Comparison of ENCODE assay signal across 13 cellular contexts in the genomic region with DNA sequence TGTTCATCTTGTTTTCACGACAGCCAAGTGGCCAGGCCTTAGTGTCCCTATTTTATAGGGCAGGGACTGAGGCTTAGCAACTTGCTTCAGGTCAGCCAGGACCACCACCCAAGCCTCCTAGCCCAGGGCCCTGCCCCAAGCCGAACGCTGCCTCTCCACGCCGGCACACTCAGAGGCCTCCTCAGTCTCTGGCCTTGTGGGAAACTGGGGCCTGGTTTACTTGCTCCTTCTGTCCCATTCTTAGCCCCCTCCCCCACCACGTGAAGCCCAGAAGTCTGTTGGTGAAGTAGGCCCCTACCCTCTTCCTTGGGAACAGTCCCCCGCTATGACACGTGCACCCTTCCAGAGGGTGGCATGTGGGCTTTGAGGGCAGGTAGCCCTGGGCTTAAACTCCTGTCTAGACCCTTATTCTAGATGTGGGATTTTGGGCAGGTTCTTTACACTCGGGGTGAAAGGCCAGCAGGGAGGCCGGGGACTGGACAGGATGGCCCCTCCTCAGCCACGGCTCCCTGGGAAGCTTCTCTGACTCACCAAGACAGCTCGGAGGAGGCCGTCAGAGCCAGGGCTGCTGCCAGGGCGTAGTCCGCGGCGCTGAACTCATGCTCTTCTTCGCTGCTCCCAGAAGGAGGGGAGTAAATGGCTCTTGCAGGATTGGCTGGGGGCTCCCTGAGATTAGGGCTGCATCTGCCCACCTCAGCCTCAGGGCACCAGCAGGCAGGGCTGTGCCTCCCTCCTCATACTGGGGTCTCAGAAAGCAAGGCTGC. TPM values are rescaled to one million over a fixed set of nuclear protein-coding genes. Genes with fewer than 3 reads are reported as not detected.
DNase-seq lines count a peak whose midpoint lies in the region; ATAC-seq, FAIRE-seq and TF ChIP-seq lines count a peak whose summit lies in the region.
"Had no signal": no experiment of that assay in that cellular context is flagged by ENCODE, and none has a peak within 500 bp of the region (broad histone marks: within the 10 kb centered on the region; RNA-seq: fewer than 3 reads in every experiment).

No MANE protein-coding gene starts in this region.

- H3K36me3 Mint-ChIP-seq in HFFc6 (ENCODE audit: low read depth) = no peaks in the 10 kb centered on the region
- no peaks in the 10 kb centered on the region for H3K36me3 Mint-ChIP-seq in astrocyte (ENCODE audit: low read depth, unreplicated experiment)
- H3K36me3 Mint-ChIP-seq: immature natural killer cell had no signal

- H2AFZ ChIP-seq in astrocyte (ENCODE audit: low read depth, low read length) = peak overlapping the region; percentile 59

- H3K4me1 ChIP-seq in astrocyte (ENCODE audit: insufficient read depth, low read length) = peaks cover 30% of the 10 kb centered on the region

- TF ChIP-seq CTCF in HFFc6 (IDR thresholded peaks at IDR 0.05) (no peak), astrocyte (IDR thresholded peaks at IDR 0.05; ENCODE audit: insufficient read depth, low read depth, low read length) (no peak), D721Med (IDR thresholded peaks at IDR 0.05; ENCODE audit: insufficient read depth, missing control alignments) (no peak)

- H3K9ac ChIP-seq in astrocyte (ENCODE audit: low read length) = peak overlapping the region; percentile 58

- H3K36me3 ChIP-seq in astrocyte (ENCODE audit: insufficient read depth, low read length) = no peaks in the 10 kb centered on the region

- H3K9me3 Mint-ChIP-seq in HFFc6 (no peaks in the 10 kb centered on the region), astrocyte (ENCODE audit: unreplicated experiment) (no peaks in the 10 kb centered on the region)
- H3K9me3 Mint-ChIP-seq: immature natural killer cell had no signal

- DNase-seq in HFFc6 = peak; percentile 30
- DNase-seq in astrocyte (ENCODE audit: low read depth) = peak; percentile 70
- DNase-seq in iPS-NIHi7 (ENCODE audit: extremely low spot score) = peak; percentile 40
- DNase-seq in D721Med (ENCODE audit: insufficient read length, low spot score) = no peak
- DNase-seq in DMS114 treated with DMSO at 0.1 percent for 48 hours (lab: John Stamatoyannopoulos, UW; ENCODE audit: unreplicated experiment) = no peak
- DNase-seq: activated CD4-positive, CD25-positive, alpha-beta regulatory T cell treated with anti-CD3 and anti-CD28 coated beads, Interleukin-2, amount 50 U/mL, for 72 hours; activated gamma-delta T cell; GF-D8; immature natural killer cell; NCI-H187 had no signal

- no peak for FAIRE-seq in astrocyte (lab: Jason Lieb, UNC)
- FAIRE-seq in D721Med (lab: Jason Lieb, UNC) = no peak

- H3K27ac ChIP-seq in astrocyte (ENCODE audit: low read depth, low read length) (peak overlapping the region; percentile 67), skin epidermis (peak overlapping the region in 19 of 21 experiments; percentile 34 to 92 (median 77))

- H3K4me1 Mint-ChIP-seq in HFFc6 (ENCODE audit: low read depth) = peaks cover 29% of the 10 kb centered on the region
- peaks cover 26% of the 10 kb centered on the region for H3K4me1 Mint-ChIP-seq in astrocyte (ENCODE audit: low read depth, unreplicated experiment)

- H3K79me2 ChIP-seq in astrocyte (ENCODE audit: insufficient read depth, low read length) = no peaks in the 10 kb centered on the region

- H3K4me3 Mint-ChIP-seq in HFFc6 = no peak overlapping the region
- no peak overlapping the region for H3K4me3 Mint-ChIP-seq in astrocyte (ENCODE audit: unreplicated experiment)
- H3K4me3 Mint-ChIP-seq: immature natural killer cell had no signal

- no peak overlapping the region for H3K4me3 ChIP-seq in astrocyte (ENCODE audit: insufficient read depth, low read depth, low read length)
- H3K4me3 ChIP-seq in skin epidermis = no peak overlapping the region

- no peak overlapping the region for H3K27ac Mint-ChIP-seq in HFFc6
- peak overlapping the region; percentile 77 for H3K27ac Mint-ChIP-seq in astrocyte (ENCODE audit: unreplicated experiment)
- H3K27ac Mint-ChIP-seq: immature natural killer cell had no signal

- H3K27me3 Mint-ChIP-seq in HFFc6 (ENCODE audit: insufficient read depth) (peaks cover 2% of the 10 kb centered on the region; the same call in 1 of the 2 replicates), astrocyte (ENCODE audit: low read depth, unreplicated experiment) (no peaks in the 10 kb centered on the region)

- H3K4me2 ChIP-seq in astrocyte (ENCODE audit: low read length) = peak overlapping the region; percentile 62

- no peaks in the 10 kb centered on the region for H4K20me1 ChIP-seq in astrocyte (ENCODE audit: insufficient read depth, low read length)

- no peaks in the 10 kb centered on the region for H3K9me3 ChIP-seq in astrocyte (ENCODE audit: insufficient read depth, low read depth, low read length)

- H3K27me3 ChIP-seq in astrocyte (ENCODE audit: insufficient read depth, low read length) = no peaks in the 10 kb centered on the region

- ATAC-seq in GM21447 (IDR thresholded peaks at IDR 0.05; ENCODE audit: unreplicated experiment) = no peak

RNA-seq across cellular contexts. Expression of a gene that starts 4.3 kb away (rescaled TPM):
- total RNA-seq in HFFc6 (2021; fragmentation: NEBNext Ultra II Directional; extraction: Animal tissue kit (Norgen Biotek cat#: 25700)) = under 1 TPM in 3 of 6 experiments, not detected in 3; 0.03 to 0.05 (median 0.05) TPM
- total RNA-seq in astrocyte = 1.0 and 1.4 TPM in 2 replicates

RNA-seq across cellular contexts. Expression of a gene that starts 35.3 kb away (rescaled TPM):
- not detected for total RNA-seq in HFFc6 (2021; fragmentation: NEBNext Ultra II Directional; extraction: Animal tissue kit (Norgen Biotek cat#: 25700))
- not detected in 2 replicates for total RNA-seq in astrocyte
- total RNA-seq: pulmonary artery endothelial cell had no signal

Comparison
In these comparisons a context has a peak if more than half of its experiments do, and no peak if none do; other contexts are left out.
1. DNase-seq: peak in HFFc6 (single experiment), astrocyte (single experiment) and iPS-NIHi7 (single experiment); none in D721Med (single experiment) and DMS114 treated with DMSO at 0.1 percent for 48 hours (single experiment).